18 cellular contexts compared by ENCODE assay signal in genomic region chr12:80979821-80980220, GRCh38. TPM values are rescaled to one million over a fixed set of nuclear protein-coding genes. Genes with fewer than 3 reads are reported as not detected.
DNase-seq lines count a peak whose midpoint lies in the region; ATAC-seq and TF ChIP-seq lines count a peak whose summit lies in the region.
"Had no signal": no experiment of that assay in that cellular context is flagged by ENCODE, and none has a peak within 500 bp of the region (broad histone marks: within the 10 kb centered on the region; RNA-seq: fewer than 3 reads in every experiment).

No MANE protein-coding gene starts in this region.

- TF ChIP-seq CTCF in body of pancreas (IDR thresholded peaks at IDR 0.05) (no peak), A673 (conservative IDR thresholded peaks at IDR 0.05; ENCODE audit: low read depth, low read length) (no peak)

- CTCF ChIA-PET in A673 (lab: Charles Lee), result no interaction called here

- no peak overlapping the region for H3K4me3 ChIP-seq in body of pancreas
- no peak overlapping the region for H3K4me3 ChIP-seq in A673 (ENCODE audit: low read depth, low read length, poor library complexity, severe bottlenecking)

- in situ Hi-C loops in KBM-7 (cut with MboI; ENCODE audit: low pct_unique_long_range_greater_than_20kb, low sequenced_read_pairs), result no loop called here

- H3K27me3 ChIP-seq in body of pancreas (no peaks in the 10 kb centered on the region), A673 (replicated peaks; ENCODE audit: insufficient read depth, low read depth, low read length, poor library complexity) (no peaks in the 10 kb centered on the region)
- H3K27me3 ChIP-seq: BE2C had no signal

- H3K27ac ChIP-seq in body of pancreas, result no peak overlapping the region
- no peak overlapping the region for H3K27ac ChIP-seq in A673 (ENCODE audit: low read depth, low read length, poor library complexity, severe bottlenecking)
- H3K27ac ChIP-seq: HL-60 had no signal

- POLR2A ChIA-PET in A673 (lab: Charles Lee; ENCODE audit: low non-redundant PET), result interaction anchor here (0.6 kb wide), 1 partner anchor 578 kb away, joined by 3 read pairs; no protein-coding TSS in a partner anchor

- no TSS peak for BruUV-seq in A673 (replicated peaks; lab: Mats Ljungman, UMichigan)

- intact Hi-C loops in body of pancreas (cut with DNase I) (no loop called here), A673 (cut with micrococcal nuclease; ENCODE audit: unreplicated experiment) (no loop called here)

- peak; percentile 51 for DNase-seq in DMS53 treated with DMSO at 0.1 percent for 48 hours (lab: John Stamatoyannopoulos, UW; ENCODE audit: unreplicated experiment)
- peak; percentile 8 for DNase-seq in HT-29 (ENCODE audit: low spot score)
- DNase-seq in body of pancreas, result peak in 2 of 4 donors; percentile 4 to 15
- peak; percentile 67 for DNase-seq in mucosa of gallbladder (ENCODE audit: low spot score)
- no peak for DNase-seq in A673 (ENCODE audit: low spot score)
- DNase-seq in KBM-7, result no peak
- DNase-seq: BE2C; CD4-positive, alpha-beta T cell; DND-41; NCI-H2171; NCI-H446; NCI-H82; Right ventricle myocardium superior; T-helper 17 cell had no signal

- 39 to 42% methylated on average over 7 of the region's 7 CpGs for WGBS in body of pancreas, 2 donors

- ATAC-seq in body of pancreas, result peak; percentile 45
- no peak for ATAC-seq in HG02588 (IDR thresholded peaks at IDR 0.05; ENCODE audit: unreplicated experiment)
- ATAC-seq: Panc1, SK-N-SH treated with all-trans-retinoic acid at 6 μM for 48 hours, T-helper 17 cell had no signal

- no peaks in the 10 kb centered on the region for H3K4me1 ChIP-seq in body of pancreas
- no peaks in the 10 kb centered on the region for H3K4me1 ChIP-seq in A673 (ENCODE audit: insufficient read depth, low read length, poor library complexity, severe bottlenecking)
- H3K4me1 ChIP-seq: BE2C had no signal

- no peaks in the 10 kb centered on the region for H3K36me3 ChIP-seq in body of pancreas (replicated peaks in 1 of 2; ENCODE audit: insufficient read depth in 1 of 2, low read depth in 2 of 2)
- no peaks in the 10 kb centered on the region for H3K36me3 ChIP-seq in A673 (ENCODE audit: insufficient read depth, low read length, poor library complexity, severe bottlenecking)
- H3K36me3 ChIP-seq: BE2C had no signal

- no peak for TF ChIP-seq POLR2A in body of pancreas (IDR thresholded peaks at IDR 0.05)

- no peaks in the 10 kb centered on the region for H3K9me3 ChIP-seq in body of pancreas
- H3K9me3 ChIP-seq in A673 (ENCODE audit: low read depth, low read length, poor library complexity, severe bottlenecking), result no peaks in the 10 kb centered on the region
- H3K9me3 ChIP-seq: BE2C had no signal

RNA-seq across cellular contexts. Expression of gene LIN7A, which starts 42.1 kb away (rescaled TPM):
- not detected in 2 replicates for total RNA-seq in HT-29 (2014; rRNA removed; shearing (Covaris generic))
- 1 to 10 TPM in 1 of 2 donors, under 1 TPM in 1; 0.66 to 1.0 TPM for total RNA-seq in body of pancreas
- 25.4 TPM for total RNA-seq in mucosa of gallbladder
- 10.0 and 10.7 TPM in 2 replicates for total RNA-seq in A673 (2021)
- total RNA-seq: CD4-positive, alpha-beta T cell had no signal

Comparison
In these comparisons a context has a peak if more than half of its experiments do, and no peak if none do; other contexts are left out.
1. DNase-seq: peak in DMS53 treated with DMSO at 0.1 percent for 48 hours (single experiment), HT-29 (single experiment) and mucosa of gallbladder (single experiment); none in A673 (single experiment) and KBM-7 (single experiment).